ENCODE assay signal across 13 cellular contexts in the genomic region with DNA sequence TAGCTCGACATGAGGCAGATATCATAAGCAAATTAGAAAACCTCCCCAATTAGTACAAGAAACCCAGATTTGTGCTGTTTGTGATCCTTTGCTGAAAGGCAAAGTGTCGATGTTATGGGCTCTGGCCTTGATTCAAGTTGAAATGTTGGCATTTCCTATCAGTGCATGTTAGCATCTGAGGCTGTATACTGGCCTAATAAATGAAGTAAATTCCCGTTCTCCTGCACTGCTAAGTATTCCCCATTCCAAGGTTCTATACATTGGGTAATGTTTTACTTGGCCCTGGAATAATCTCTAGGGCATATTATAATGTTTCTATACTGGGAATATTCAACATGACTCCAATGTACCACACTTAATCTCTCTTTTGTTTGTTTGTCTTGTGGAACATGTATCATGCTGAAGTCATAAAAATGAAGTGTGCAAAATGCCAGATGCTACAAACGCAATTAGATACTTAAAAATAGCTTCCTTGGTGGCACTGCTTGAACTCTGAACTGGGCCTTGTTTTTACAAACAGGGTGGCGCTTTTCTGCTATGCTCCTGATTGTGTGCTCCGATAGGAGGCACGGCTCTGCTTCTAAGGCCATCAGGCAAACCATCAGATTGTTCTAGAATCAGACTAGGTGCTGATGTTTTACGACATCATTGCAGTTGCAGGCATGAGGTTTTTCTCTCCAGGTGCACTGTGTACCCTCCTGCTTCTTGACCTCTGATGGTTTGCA.
DNase-seq lines count a peak whose midpoint lies in the region; ATAC-seq and TF ChIP-seq lines count a peak whose summit lies in the region.
"Had no signal": no experiment of that assay in that cellular context is flagged by ENCODE, and none has a peak within 500 bp of the region (broad histone marks: within the 10 kb centered on the region; RNA-seq: fewer than 3 reads in every experiment).

No MANE protein-coding gene starts in this region.

- peak; percentile 93 for ATAC-seq in mucosa of descending colon
- no peak for ATAC-seq in HG02610 (IDR thresholded peaks at IDR 0.05; ENCODE audit: unreplicated experiment)
- ATAC-seq in GM19455 (IDR thresholded peaks at IDR 0.05; ENCODE audit: unreplicated experiment): no peak
- ATAC-seq: natural killer cell treated with Interleukin-12 subunit alpha and Interleukin-12 subunit beta and Interleukin-15 and Interleukin-18, amount 100 ng/mL, for 72 hours had no signal

- H3K4me1 ChIP-seq in BE2C (peaks cover 3% of the 10 kb centered on the region; the same call in 1 of the 2 replicates), HEK293 (ENCODE audit: control insufficient read depth, insufficient read depth, low read length) (peaks cover 23% of the 10 kb centered on the region), colonic mucosa (peaks cover 4% of the 10 kb centered on the region), mucosa of descending colon (ENCODE audit: low read depth) (peaks cover 24% of the 10 kb centered on the region)

- CTCF ChIA-PET in HEK293 (lab: Yijun Ruan, JAX): no interaction called here

- DNase-seq in BE2C: no peak
- DNase-seq in colonic mucosa: peak; percentile 72
- peak in 1 of 3 donors; percentile 70 for DNase-seq in mucosa of descending colon
- no peak for DNase-seq in DMS79 treated with DMSO at 0.1 percent for 48 hours (lab: John Stamatoyannopoulos, UW)
- DNase-seq in anterior cingulate cortex (lab: John Stamatoyannopoulos, UW): no peak
- DNase-seq: CD8-positive, alpha-beta memory T cell; central memory CD4-positive, alpha-beta T cell; T-helper 9 cell had no signal

- intact Hi-C loops in colonic mucosa (cut with DNase I): no loop called here
- intact Hi-C loops in mucosa of descending colon (cut with DNase I, micrococcal nuclease): no loop called here

- POLR2A ChIA-PET in HEK293 (lab: Yijun Ruan, JAX): no interaction called here

- TF ChIP-seq CTCF in BE2C (IDR thresholded peaks at IDR 0.05; ENCODE audit: low read depth, low read length) (no peak), HEK293 (tag by site-specific recombination; IDR thresholded peaks at IDR 0.05) (peak; percentile 47; the same call in 1 of the 2 replicates), colonic mucosa (IDR thresholded peaks at IDR 0.05) (no peak), mucosa of descending colon (IDR thresholded peaks at IDR 0.05) (no peak)

- H3K9me3 ChIP-seq in BE2C (no peaks in the 10 kb centered on the region), HEK293 (ENCODE audit: control insufficient read depth, insufficient read depth, low read depth, low read length) (no peaks in the 10 kb centered on the region), colonic mucosa (no peaks in the 10 kb centered on the region), mucosa of descending colon (peaks cover 2% of the 10 kb centered on the region)
- H3K9me3 ChIP-seq: testis had no signal

- H3K27ac ChIP-seq in HEK293 (ENCODE audit: extremely low read depth, low read depth, low read length) (peak overlapping the region; percentile 69), colonic mucosa (peak overlapping the region; percentile 82)
- H3K27ac ChIP-seq: testis had no signal

- H3K36me3 ChIP-seq in BE2C: no peaks in the 10 kb centered on the region
- no peaks in the 10 kb centered on the region for H3K36me3 ChIP-seq in HEK293 (ENCODE audit: control insufficient read depth in 2 of 2, insufficient read depth in 1 of 2, low read length in 2 of 2)
- no peaks in the 10 kb centered on the region for H3K36me3 ChIP-seq in colonic mucosa
- no peaks in the 10 kb centered on the region for H3K36me3 ChIP-seq in mucosa of descending colon (ENCODE audit: low read depth)

- H3K4me3 ChIP-seq in BE2C (ENCODE audit: low read depth, low read length) (peak overlapping the region; percentile 17), HEK293 (ENCODE audit: low read depth, low read length) (no peak overlapping the region), colonic mucosa (no peak overlapping the region), mucosa of descending colon (no peak overlapping the region)
- H3K4me3 ChIP-seq: testis had no signal

- peak overlapping the region in 1 of 2 donors; percentile 66 for H3K9ac ChIP-seq in colonic mucosa (ENCODE audit: low read depth in 2 of 2, low read length in 2 of 2)

- H3K27me3 ChIP-seq in BE2C (no peaks in the 10 kb centered on the region), colonic mucosa (no peaks in the 10 kb centered on the region)
- H3K27me3 ChIP-seq: testis had no signal

TF ChIP-seq in HEK293, 187 proteins besides CTCF, POLR2A, EP300 and RAD21 (continues in another document):
- no peak for TF ChIP-seq YY1 (tag by site-specific recombination; IDR thresholded peaks at IDR 0.05)
- TF ChIP-seq ZNF791 (tag by site-specific recombination; IDR thresholded peaks at IDR 0.05): no peak
- no peak for TF ChIP-seq ZNF404 (tag by site-specific recombination; IDR thresholded peaks at IDR 0.05)
- TF ChIP-seq MEIS1 (CRISPR knock-in tag; IDR thresholded peaks at IDR 0.05; ENCODE audit: borderline replicate concordance): no peak
- no peak for TF ChIP-seq ZNF223 (tag by site-specific recombination; IDR thresholded peaks at IDR 0.05)
- TF ChIP-seq, protein P1, sequence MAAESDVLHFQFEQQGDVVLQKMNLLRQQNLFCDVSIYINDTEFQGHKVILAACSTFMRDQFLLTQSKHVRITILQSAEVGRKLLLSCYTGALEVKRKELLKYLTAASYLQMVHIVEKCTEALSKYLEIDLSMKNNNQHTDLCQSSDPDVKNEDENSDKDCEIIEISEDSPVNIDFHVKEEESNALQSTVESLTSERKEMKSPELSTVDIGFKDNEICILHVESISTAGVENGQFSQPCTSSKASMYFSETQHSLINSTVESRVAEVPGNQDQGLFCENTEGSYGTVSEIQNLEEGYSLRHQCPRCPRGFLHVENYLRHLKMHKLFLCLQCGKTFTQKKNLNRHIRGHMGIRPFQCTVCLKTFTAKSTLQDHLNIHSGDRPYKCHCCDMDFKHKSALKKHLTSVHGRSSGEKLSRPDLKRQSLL (tag by site-specific recombination; IDR thresholded peaks at IDR 0.05): peak; percentile 48; the same call in 1 of the 2 replicates
- TF ChIP-seq, protein P2, sequence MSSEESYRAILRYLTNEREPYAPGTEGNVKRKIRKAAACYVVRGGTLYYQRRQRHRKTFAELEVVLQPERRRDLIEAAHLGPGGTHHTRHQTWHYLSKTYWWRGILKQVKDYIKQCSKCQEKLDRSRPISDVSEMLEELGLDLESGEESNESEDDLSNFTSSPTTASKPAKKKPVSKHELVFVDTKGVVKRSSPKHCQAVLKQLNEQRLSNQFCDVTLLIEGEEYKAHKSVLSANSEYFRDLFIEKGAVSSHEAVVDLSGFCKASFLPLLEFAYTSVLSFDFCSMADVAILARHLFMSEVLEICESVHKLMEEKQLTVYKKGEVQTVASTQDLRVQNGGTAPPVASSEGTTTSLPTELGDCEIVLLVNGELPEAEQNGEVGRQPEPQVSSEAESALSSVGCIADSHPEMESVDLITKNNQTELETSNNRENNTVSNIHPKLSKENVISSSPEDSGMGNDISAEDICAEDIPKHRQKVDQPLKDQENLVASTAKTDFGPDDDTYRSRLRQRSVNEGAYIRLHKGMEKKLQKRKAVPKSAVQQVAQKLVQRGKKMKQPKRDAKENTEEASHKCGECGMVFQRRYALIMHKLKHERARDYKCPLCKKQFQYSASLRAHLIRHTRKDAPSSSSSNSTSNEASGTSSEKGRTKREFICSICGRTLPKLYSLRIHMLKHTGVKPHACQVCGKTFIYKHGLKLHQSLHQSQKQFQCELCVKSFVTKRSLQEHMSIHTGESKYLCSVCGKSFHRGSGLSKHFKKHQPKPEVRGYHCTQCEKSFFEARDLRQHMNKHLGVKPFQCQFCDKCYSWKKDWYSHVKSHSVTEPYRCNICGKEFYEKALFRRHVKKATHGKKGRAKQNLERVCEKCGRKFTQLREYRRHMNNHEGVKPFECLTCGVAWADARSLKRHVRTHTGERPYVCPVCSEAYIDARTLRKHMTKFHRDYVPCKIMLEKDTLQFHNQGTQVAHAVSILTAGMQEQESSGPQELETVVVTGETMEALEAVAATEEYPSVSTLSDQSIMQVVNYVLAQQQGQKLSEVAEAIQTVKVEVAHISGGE (tag by site-specific recombination; conservative IDR thresholded peaks at IDR 0.05; ENCODE audit: low read depth): no peak
- TF ChIP-seq, protein P3, sequence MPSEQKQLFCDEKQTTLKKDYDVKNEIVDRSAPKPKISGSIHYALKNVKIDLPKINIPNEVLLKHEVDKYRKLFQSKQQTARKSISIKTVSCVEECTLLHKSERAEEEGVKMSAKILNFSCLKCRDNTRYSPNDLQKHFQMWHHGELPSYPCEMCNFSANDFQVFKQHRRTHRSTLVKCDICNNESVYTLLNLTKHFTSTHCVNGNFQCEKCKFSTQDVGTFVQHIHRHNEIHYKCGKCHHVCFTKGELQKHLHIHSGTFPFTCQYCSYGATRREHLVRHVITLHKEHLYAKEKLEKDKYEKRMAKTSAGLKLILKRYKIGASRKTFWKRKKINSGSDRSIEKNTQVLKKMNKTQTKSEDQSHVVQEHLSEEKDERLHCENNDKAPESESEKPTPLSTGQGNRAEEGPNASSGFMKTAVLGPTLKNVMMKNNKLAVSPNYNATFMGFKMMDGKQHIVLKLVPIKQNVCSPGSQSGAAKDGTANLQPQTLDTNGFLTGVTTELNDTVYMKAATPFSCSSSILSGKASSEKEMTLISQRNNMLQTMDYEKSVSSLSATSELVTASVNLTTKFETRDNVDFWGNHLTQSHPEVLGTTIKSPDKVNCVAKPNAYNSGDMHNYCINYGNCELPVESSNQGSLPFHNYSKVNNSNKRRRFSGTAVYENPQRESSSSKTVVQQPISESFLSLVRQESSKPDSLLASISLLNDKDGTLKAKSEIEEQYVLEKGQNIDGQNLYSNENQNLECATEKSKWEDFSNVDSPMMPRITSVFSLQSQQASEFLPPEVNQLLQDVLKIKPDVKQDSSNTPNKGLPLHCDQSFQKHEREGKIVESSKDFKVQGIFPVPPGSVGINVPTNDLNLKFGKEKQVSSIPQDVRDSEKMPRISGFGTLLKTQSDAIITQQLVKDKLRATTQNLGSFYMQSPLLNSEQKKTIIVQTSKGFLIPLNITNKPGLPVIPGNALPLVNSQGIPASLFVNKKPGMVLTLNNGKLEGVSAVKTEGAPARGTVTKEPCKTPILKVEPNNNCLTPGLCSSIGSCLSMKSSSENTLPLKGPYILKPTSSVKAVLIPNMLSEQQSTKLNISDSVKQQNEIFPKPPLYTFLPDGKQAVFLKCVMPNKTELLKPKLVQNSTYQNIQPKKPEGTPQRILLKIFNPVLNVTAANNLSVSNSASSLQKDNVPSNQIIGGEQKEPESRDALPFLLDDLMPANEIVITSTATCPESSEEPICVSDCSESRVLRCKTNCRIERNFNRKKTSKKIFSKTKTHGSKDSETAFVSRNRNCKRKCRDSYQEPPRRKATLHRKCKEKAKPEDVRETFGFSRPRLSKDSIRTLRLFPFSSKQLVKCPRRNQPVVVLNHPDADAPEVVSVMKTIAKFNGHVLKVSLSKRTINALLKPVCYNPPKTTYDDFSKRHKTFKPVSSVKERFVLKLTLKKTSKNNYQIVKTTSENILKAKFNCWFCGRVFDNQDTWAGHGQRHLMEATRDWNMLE (tag by site-specific recombination; conservative IDR thresholded peaks at IDR 0.05; ENCODE audit: low read depth): peak; percentile 52
- TF ChIP-seq BCL11B (tag by site-specific recombination; IDR thresholded peaks at IDR 0.05; ENCODE audit: low read depth): peak; percentile 88
- TF ChIP-seq YY2 (tag by site-specific recombination; IDR thresholded peaks at IDR 0.05): no peak
